Comparison of ENCODE assay signal across 8 cellular contexts in the genomic region with DNA sequence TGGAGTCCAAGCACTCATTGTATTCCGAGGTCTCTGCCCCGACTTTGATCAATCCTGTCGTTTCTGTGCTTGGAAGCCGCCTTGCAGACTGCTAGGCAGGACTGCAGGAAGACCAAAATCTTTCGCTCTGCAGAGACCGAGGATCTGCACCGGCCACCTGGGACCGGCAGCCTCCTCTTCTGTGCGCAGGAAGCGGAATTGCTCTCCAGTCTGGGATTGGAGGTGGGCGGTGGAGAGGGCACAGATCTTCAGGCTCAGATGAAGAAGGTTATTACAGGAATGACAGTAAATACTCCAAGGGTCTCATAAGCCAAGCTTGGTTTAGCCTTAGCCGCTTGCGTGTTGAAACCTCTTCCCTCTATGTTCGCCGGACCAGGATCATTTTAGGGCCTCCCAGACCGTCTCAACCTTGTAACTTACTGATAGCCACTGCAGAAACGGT. TPM values are rescaled to one million over a fixed set of nuclear protein-coding genes. Genes with fewer than 3 reads are reported as not detected.
DNase-seq lines count a peak whose midpoint lies in the region; TF ChIP-seq lines count a peak whose summit lies in the region.

No MANE protein-coding gene starts in this region.

- TF ChIP-seq RAD21 in liver (IDR thresholded peaks at IDR 0.05), result no peak

- H3K4me1 ChIP-seq in SJSA1 (replicated peaks) (peaks cover 14% of the 10 kb centered on the region), colonic mucosa (no peaks in the 10 kb centered on the region), liver (ENCODE audit: control insufficient read depth in 4 of 4, insufficient read depth in 4 of 4, low read length in 3 of 4) (peaks cover 0 to 33% (median 17%) of the 10 kb centered on the region in 4 donors), subcutaneous abdominal adipose tissue (ENCODE audit: control insufficient read depth in 5 of 5, insufficient read depth in 5 of 5, low read length in 5 of 5) (peaks cover 0 to 22% (median 21%) of the 10 kb centered on the region in 5 donors)

- H3K36me3 ChIP-seq in H7 (replicated peaks; ENCODE audit: control insufficient read depth, insufficient read depth, low read length) (peaks cover 7% of the 10 kb centered on the region), SJSA1 (peaks cover 24% of the 10 kb centered on the region), colonic mucosa (no peaks in the 10 kb centered on the region), liver (ENCODE audit: control insufficient read depth in 4 of 4, insufficient read depth in 3 of 4, low read depth in 1 of 4, low read length in 3 of 4) (peaks cover 0 to 14% (median 7%) of the 10 kb centered on the region in 4 donors), subcutaneous abdominal adipose tissue (ENCODE audit: control insufficient read depth in 5 of 5, insufficient read depth in 5 of 5, low read length in 5 of 5) (peaks cover 3 to 14% (median 7%) of the 10 kb centered on the region in 5 donors)

- peak overlapping the region; percentile 78 for H3K4me3 ChIP-seq in H7 (ENCODE audit: insufficient read depth, low read depth, low read length)
- peak overlapping the region; percentile 99 for H3K4me3 ChIP-seq in SJSA1
- peak overlapping the region; percentile 95 for H3K4me3 ChIP-seq in colonic mucosa
- peak overlapping the region; percentile 51 to 98 (median 61) for H3K4me3 ChIP-seq in liver (ENCODE audit: low read depth in 1 of 3, low read length in 3 of 3)
- H3K4me3 ChIP-seq in subcutaneous abdominal adipose tissue (ENCODE audit: low read depth in 1 of 5, low read length in 5 of 5), result peak overlapping the region; percentile 66 to 93 (median 85)

- intact Hi-C loops in colonic mucosa (cut with DNase I), result no loop called here

- H3K9me3 ChIP-seq in SJSA1 (replicated peaks) (0 out of 2 replicates have a peak, but pooled peaks cover 2% of the 10 kb centered on the region), colonic mucosa (no peaks in the 10 kb centered on the region), liver (ENCODE audit: control insufficient read depth in 4 of 4, low read length in 3 of 4) (no peaks in the 10 kb centered on the region), subcutaneous abdominal adipose tissue (ENCODE audit: control insufficient read depth in 5 of 5, low read length in 5 of 5) (no peaks in the 10 kb centered on the region)

- TF ChIP-seq CTCF in colonic mucosa (IDR thresholded peaks at IDR 0.05) (no peak), liver (IDR thresholded peaks at IDR 0.05; ENCODE audit: low read depth, low read length, missing input control) (no peak)

- peak overlapping the region; percentile 80 to 85 for H3K9ac ChIP-seq in colonic mucosa (ENCODE audit: low read depth in 2 of 2, low read length in 2 of 2)
- H3K9ac ChIP-seq in liver (ENCODE audit: low read depth in 1 of 2, low read length in 2 of 2), result peak overlapping the region; percentile 2 to 57
- H3K9ac ChIP-seq in subcutaneous abdominal adipose tissue (ENCODE audit: low read length in 5 of 5), result peak overlapping the region in 4 of 5 donors; percentile 66 to 79 (median 69)

- WGBS in liver, result 11% methylated on average over 17 of the region's 17 CpGs

- H3K27ac ChIP-seq in SJSA1 (no peak overlapping the region), colonic mucosa (peak overlapping the region; percentile 67), liver (ENCODE audit: low read depth in 1 of 2, low read length in 2 of 2) (peak overlapping the region; percentile 89 to 91), subcutaneous abdominal adipose tissue (ENCODE audit: low read depth, low read length) (no peak overlapping the region)

- H3K27me3 ChIP-seq in H7 (ENCODE audit: control insufficient read depth, insufficient read depth, low read length) (peaks cover 9% of the 10 kb centered on the region; the same call in 1 of the 2 replicates), SJSA1 (replicated peaks) (no peaks in the 10 kb centered on the region), colonic mucosa (no peaks in the 10 kb centered on the region), liver (ENCODE audit: control insufficient read depth in 4 of 4, insufficient read depth in 4 of 4, low read length in 3 of 4) (no peaks in the 10 kb centered on the region), subcutaneous abdominal adipose tissue (ENCODE audit: control insufficient read depth in 5 of 5, insufficient read depth in 4 of 5, low read length in 5 of 5) (no peaks in the 10 kb centered on the region)

- DNase-seq in AML-193 (lab: John Stamatoyannopoulos, UW) (peak; percentile 12 to 17), H7 (peak; percentile 55), SJSA1 (ENCODE audit: low read depth in 1 of 2, low spot score in 2 of 2) (peak in 1 of 2 experiments; percentile 40), colonic mucosa (peak; percentile 45), activated gamma-delta T cell (lab: John Stamatoyannopoulos, UW) (no peak)
- no peak for DNase-seq in effector CD8-positive, alpha-beta T cell (lab: John Stamatoyannopoulos, UW)

TF ChIP-seq in liver, 16 proteins besides CTCF, POLR2A, EP300 and RAD21:
- TF ChIP-seq ATF3 (IDR thresholded peaks at IDR 0.05) (no peak), ZBTB33 (IDR thresholded peaks at IDR 0.05) (no peak), HNF4A (conservative IDR thresholded peaks at IDR 0.05) (no peak), YY1 (IDR thresholded peaks at IDR 0.05) (no peak), HNF4G (IDR thresholded peaks at IDR 0.05) (no peak), FOXA1 (IDR thresholded peaks at IDR 0.05) (no peak), TAF1 (conservative IDR thresholded peaks at IDR 0.05) (no peak), RXRA (IDR thresholded peaks at IDR 0.05) (no peak), NR2F2 (IDR thresholded peaks at IDR 0.05) (no peak), SP1 (IDR thresholded peaks at IDR 0.05) (no peak), GABPA (IDR thresholded peaks at IDR 0.05 in 1 of 2, conservative IDR thresholded peaks at IDR 0.05 in 1 of 2) (no peak), MAX (IDR thresholded peaks at IDR 0.05) (no peak)
- TF ChIP-seq, protein P1, sequence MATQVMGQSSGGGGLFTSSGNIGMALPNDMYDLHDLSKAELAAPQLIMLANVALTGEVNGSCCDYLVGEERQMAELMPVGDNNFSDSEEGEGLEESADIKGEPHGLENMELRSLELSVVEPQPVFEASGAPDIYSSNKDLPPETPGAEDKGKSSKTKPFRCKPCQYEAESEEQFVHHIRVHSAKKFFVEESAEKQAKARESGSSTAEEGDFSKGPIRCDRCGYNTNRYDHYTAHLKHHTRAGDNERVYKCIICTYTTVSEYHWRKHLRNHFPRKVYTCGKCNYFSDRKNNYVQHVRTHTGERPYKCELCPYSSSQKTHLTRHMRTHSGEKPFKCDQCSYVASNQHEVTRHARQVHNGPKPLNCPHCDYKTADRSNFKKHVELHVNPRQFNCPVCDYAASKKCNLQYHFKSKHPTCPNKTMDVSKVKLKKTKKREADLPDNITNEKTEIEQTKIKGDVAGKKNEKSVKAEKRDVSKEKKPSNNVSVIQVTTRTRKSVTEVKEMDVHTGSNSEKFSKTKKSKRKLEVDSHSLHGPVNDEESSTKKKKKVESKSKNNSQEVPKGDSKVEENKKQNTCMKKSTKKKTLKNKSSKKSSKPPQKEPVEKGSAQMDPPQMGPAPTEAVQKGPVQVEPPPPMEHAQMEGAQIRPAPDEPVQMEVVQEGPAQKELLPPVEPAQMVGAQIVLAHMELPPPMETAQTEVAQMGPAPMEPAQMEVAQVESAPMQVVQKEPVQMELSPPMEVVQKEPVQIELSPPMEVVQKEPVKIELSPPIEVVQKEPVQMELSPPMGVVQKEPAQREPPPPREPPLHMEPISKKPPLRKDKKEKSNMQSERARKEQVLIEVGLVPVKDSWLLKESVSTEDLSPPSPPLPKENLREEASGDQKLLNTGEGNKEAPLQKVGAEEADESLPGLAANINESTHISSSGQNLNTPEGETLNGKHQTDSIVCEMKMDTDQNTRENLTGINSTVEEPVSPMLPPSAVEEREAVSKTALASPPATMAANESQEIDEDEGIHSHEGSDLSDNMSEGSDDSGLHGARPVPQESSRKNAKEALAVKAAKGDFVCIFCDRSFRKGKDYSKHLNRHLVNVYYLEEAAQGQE (IDR thresholded peaks at IDR 0.05), result no peak

RNA-seq across cellular contexts. Expression of gene MIA3, which starts 1.0 kb away (rescaled TPM):
- 52.5 and 75.7 TPM in 2 replicates for total RNA-seq in H7 (2014; rRNA removed; shearing (Covaris generic))
- total RNA-seq in SJSA1 (2014; rRNA removed; shearing (Covaris generic)), result 30.7 and 53.3 TPM in 2 replicates
- 10 to 100 TPM; 63.5 to 92.4 TPM for total RNA-seq in colonic mucosa
- total RNA-seq in liver, result 10 to 100 TPM; 20.8 to 69.4 TPM
- polyA plus RNA-seq in liver, result 10 to 100 TPM; 30.9 to 33.4 TPM

RNA-seq across cellular contexts. Expression of gene TAF1A, which starts 29.2 kb away (rescaled TPM):
- 20.6 and 24.0 TPM in 2 replicates for total RNA-seq in H7 (2014; rRNA removed; shearing (Covaris generic))
- total RNA-seq in SJSA1 (2014; rRNA removed; shearing (Covaris generic)), result 5.8 and 10.8 TPM in 2 replicates
- 1 to 10 TPM; 5.1 to 5.6 TPM for total RNA-seq in colonic mucosa
- 1 to 10 TPM; 4.2 to 5.2 TPM for total RNA-seq in liver
- 1 to 10 TPM; 1.1 to 1.6 TPM for polyA plus RNA-seq in liver

Comparison
In these comparisons a context has a peak if more than half of its experiments do, and no peak if none do; other contexts are left out.
1. DNase-seq: peak in AML-193 (2 of 2), H7 (single experiment) and colonic mucosa (single experiment); none in activated gamma-delta T cell (single experiment) and effector CD8-positive, alpha-beta T cell (single experiment).
2. H3K27ac ChIP-seq: peak in colonic mucosa (single experiment) and liver (2 of 2); none in SJSA1 (single experiment) and subcutaneous abdominal adipose tissue (single experiment).
3. H3K9ac ChIP-seq: peak in every context shown above with its lines; median percentile 82 in colonic mucosa; 69 in subcutaneous abdominal adipose tissue; 30 in liver.
4. Peak in every context shown above with its lines, with median percentiles within 50 percentile points of each other: H3K4me3 ChIP-seq.